Comparison of ENCODE assay signal across 8 cellular contexts in genomic region chr15:99435138-99435695, GRCh38.
A peak's percentile ranks its signal among the peaks of the same experiment; 100 is the strongest.
DNase-seq lines count a peak whose midpoint lies in the region; ATAC-seq and TF ChIP-seq lines count a peak whose summit lies in the region.

No MANE protein-coding gene starts in this region.

- H3K9me3 ChIP-seq in lower lobe of right lung (no peaks in the 10 kb centered on the region), vagina (no peaks in the 10 kb centered on the region)

- H3K27ac ChIP-seq in lower lobe of right lung, result peak overlapping the region; percentile 39
- H3K27ac ChIP-seq in vagina, result peak overlapping the region; percentile 61

- H3K9me3 Mint-ChIP-seq in activated naive CD8-positive, alpha-beta T cell treated with anti-CD3 and anti-CD28 coated beads, Interleukin-2, amount 10 ng/mL, durations not matched to agents 7 days and 5 days, result no peaks in the 10 kb centered on the region
- no peaks in the 10 kb centered on the region for H3K9me3 Mint-ChIP-seq in activated naive CD8-positive, alpha-beta T cell treated with anti-CD3 and anti-CD28 coated beads for 36 hours
- H3K9me3 Mint-ChIP-seq in activated B cell treated with CpG ODN at 0.5 μM for 24 hours, result no peaks in the 10 kb centered on the region

- H3K4me3 ChIP-seq in lower lobe of right lung, result no peak overlapping the region
- peak overlapping the region in 1 of 2 donors; percentile 27 for H3K4me3 ChIP-seq in vagina

- ATAC-seq in activated naive CD8-positive, alpha-beta T cell treated with anti-CD3 and anti-CD28 coated beads, Interleukin-2, amount 10 ng/mL, durations not matched to agents 7 days and 5 days (ENCODE audit: low read depth), result peak; percentile 41
- ATAC-seq in activated B cell treated with CpG ODN at 0.5 μM for 24 hours (ENCODE audit: low read depth), result peak; percentile 38
- ATAC-seq in lower lobe of right lung, result peak; percentile 22 to 54

- H3K4me1 ChIP-seq in lower lobe of right lung (peaks cover 52% of the 10 kb centered on the region), vagina (peaks cover 46% of the 10 kb centered on the region)

- TF ChIP-seq POLR2A in vagina (IDR thresholded peaks at IDR 0.05), result no peak

- TF ChIP-seq CTCF in activated B cell treated with CpG ODN at 0.5 μM for 24 hours (IDR thresholded peaks at IDR 0.05), result no peak
- TF ChIP-seq CTCF in lower lobe of right lung (IDR thresholded peaks at IDR 0.05), result no peak
- no peak for TF ChIP-seq CTCF in vagina (IDR thresholded peaks at IDR 0.05)

- DNase-seq in activated naive CD8-positive, alpha-beta T cell treated with anti-CD3 and anti-CD28 coated beads, Interleukin-2, amount 10 ng/mL, durations not matched to agents 7 days and 5 days, result peak; percentile 36
- DNase-seq in activated naive CD8-positive, alpha-beta T cell treated with anti-CD3 and anti-CD28 coated beads for 36 hours, result no peak
- DNase-seq in activated B cell treated with CpG ODN at 0.5 μM for 24 hours (peak; percentile 30), lower lobe of right lung (no peak), vagina (ENCODE audit: extremely low spot score in 2 of 2) (no peak), putamen (ENCODE audit: low spot score) (no peak), GF-D8 (lab: John Stamatoyannopoulos, UW) (no peak)
- no peak for DNase-seq in stimulated activated CD4-positive, alpha-beta T cell treated with anti-CD3 and anti-CD28 coated beads, Interleukin-2, amount 100 ng/mL, for 48 hours

- POLR2A ChIA-PET in activated naive CD8-positive, alpha-beta T cell treated with anti-CD3 and anti-CD28 coated beads, Interleukin-2, amount 10 ng/mL, durations not matched to agents 7 days and 5 days (lab: Charles Lee), result interaction anchor here (0.8 to 1.0 kb wide), 2 partner anchors 9 to 50 kb away, joined by 3 read pairs; no protein-coding TSS in a partner anchor
- POLR2A ChIA-PET in activated B cell treated with CpG ODN at 0.5 μM for 24 hours (lab: Charles Lee), result no interaction called here

- H3K27me3 Mint-ChIP-seq in activated naive CD8-positive, alpha-beta T cell treated with anti-CD3 and anti-CD28 coated beads, Interleukin-2, amount 10 ng/mL, durations not matched to agents 7 days and 5 days, result peaks cover 4% of the 10 kb centered on the region
- H3K27me3 Mint-ChIP-seq in activated naive CD8-positive, alpha-beta T cell treated with anti-CD3 and anti-CD28 coated beads for 36 hours, result no peaks in the 10 kb centered on the region
- no peaks in the 10 kb centered on the region for H3K27me3 Mint-ChIP-seq in activated B cell treated with CpG ODN at 0.5 μM for 24 hours

- intact Hi-C loops in activated B cell treated with CpG ODN at 0.5 μM for 24 hours (cut with micrococcal nuclease), result no loop called here
- intact Hi-C loops in lower lobe of right lung (cut with DNase I), result no loop called here
- intact Hi-C loops in vagina (cut with DNase I), result no loop called here

- H3K4me1 Mint-ChIP-seq in activated naive CD8-positive, alpha-beta T cell treated with anti-CD3 and anti-CD28 coated beads, Interleukin-2, amount 10 ng/mL, durations not matched to agents 7 days and 5 days, result peaks cover 24% of the 10 kb centered on the region
- peaks cover 68% of the 10 kb centered on the region for H3K4me1 Mint-ChIP-seq in activated naive CD8-positive, alpha-beta T cell treated with anti-CD3 and anti-CD28 coated beads for 36 hours
- peaks cover 56% of the 10 kb centered on the region for H3K4me1 Mint-ChIP-seq in activated B cell treated with CpG ODN at 0.5 μM for 24 hours

- H3K4me3 Mint-ChIP-seq in activated naive CD8-positive, alpha-beta T cell treated with anti-CD3 and anti-CD28 coated beads, Interleukin-2, amount 10 ng/mL, durations not matched to agents 7 days and 5 days, result peak overlapping the region; percentile 49
- H3K4me3 Mint-ChIP-seq in activated naive CD8-positive, alpha-beta T cell treated with anti-CD3 and anti-CD28 coated beads for 36 hours, result no peak overlapping the region
- peak overlapping the region; percentile 63 for H3K4me3 Mint-ChIP-seq in activated B cell treated with CpG ODN at 0.5 μM for 24 hours

- no peaks in the 10 kb centered on the region for H3K36me3 Mint-ChIP-seq in activated naive CD8-positive, alpha-beta T cell treated with anti-CD3 and anti-CD28 coated beads, Interleukin-2, amount 10 ng/mL, durations not matched to agents 7 days and 5 days
- no peaks in the 10 kb centered on the region for H3K36me3 Mint-ChIP-seq in activated naive CD8-positive, alpha-beta T cell treated with anti-CD3 and anti-CD28 coated beads for 36 hours
- no peaks in the 10 kb centered on the region for H3K36me3 Mint-ChIP-seq in activated B cell treated with CpG ODN at 0.5 μM for 24 hours (ENCODE audit: low read depth)

- CTCF ChIA-PET in activated B cell treated with CpG ODN at 0.5 μM for 24 hours (lab: Charles Lee), result no interaction called here

- no peaks in the 10 kb centered on the region for H3K27me3 ChIP-seq in lower lobe of right lung (ENCODE audit: low read depth)
- no peaks in the 10 kb centered on the region for H3K27me3 ChIP-seq in vagina

- no peak overlapping the region for H3K27ac Mint-ChIP-seq in activated naive CD8-positive, alpha-beta T cell treated with anti-CD3 and anti-CD28 coated beads, Interleukin-2, amount 10 ng/mL, durations not matched to agents 7 days and 5 days
- H3K27ac Mint-ChIP-seq in activated naive CD8-positive, alpha-beta T cell treated with anti-CD3 and anti-CD28 coated beads for 36 hours, result no peak overlapping the region
- H3K27ac Mint-ChIP-seq in activated B cell treated with CpG ODN at 0.5 μM for 24 hours, result no peak overlapping the region

- no peaks in the 10 kb centered on the region for H3K36me3 ChIP-seq in lower lobe of right lung
- H3K36me3 ChIP-seq in vagina, result no peaks in the 10 kb centered on the region

Comparison
In these comparisons a context has a peak if more than half of its experiments do, and no peak if none do; other contexts are left out.
1. DNase-seq: peak in activated naive CD8-positive, alpha-beta T cell treated with anti-CD3 and anti-CD28 coated beads, Interleukin-2, amount 10 ng/mL, durations not matched to agents 7 days and 5 days (single experiment) and activated B cell treated with CpG ODN at 0.5 μM for 24 hours (single experiment); none in activated naive CD8-positive, alpha-beta T cell treated with anti-CD3 and anti-CD28 coated beads for 36 hours (single experiment), lower lobe of right lung (single experiment), vagina (0 of 2), stimulated activated CD4-positive, alpha-beta T cell treated with anti-CD3 and anti-CD28 coated beads, Interleukin-2, amount 100 ng/mL, for 48 hours (0 of 2), putamen (single experiment) and GF-D8 (single experiment).
2. Peak in every context shown above with its lines, with median percentiles within 50 percentile points of each other: ATAC-seq.